Comparison of ENCODE assay signal across 14 cellular contexts in genomic region chr17:977163-977562, GRCh38. TPM values are rescaled to one million over a fixed set of nuclear protein-coding genes. Genes with fewer than 3 reads are reported as not detected.
DNase-seq lines count a peak whose midpoint lies in the region; ATAC-seq and TF ChIP-seq lines count a peak whose summit lies in the region.
"Had no signal": no experiment of that assay in that cellular context is flagged by ENCODE, and none has a peak within 500 bp of the region (broad histone marks: within the 10 kb centered on the region; RNA-seq: fewer than 3 reads in every experiment).

No MANE protein-coding gene starts in this region.

- DNase-seq in cardiac muscle cell (ENCODE audit: low read depth in 1 of 2, low spot score in 1 of 2) (no peak), heart left ventricle (no peak), endothelial cell (ENCODE audit: low spot score) (no peak), KBM-7 (no peak)
- DNase-seq in stimulated activated naive B cell treated with anti-CD40 and anti-IgM and Interleukin-4, amounts not matched to agents 10 μg/mL and 1 μg/mL and 100 μg/mL, for 72 hours = no peak
- DNase-seq: activated B cell treated with CpG ODN at 0.5 μM for 24 hours; activated T-cell treated with anti-CD3 and anti-CD28 coated beads, Interleukin-2, amount 50 U/mL, for 4 hours; brain microvascular endothelial cell; ovary; stimulated activated CD4-positive, alpha-beta T cell treated with anti-CD3 and anti-CD28 coated beads, Interleukin-4, amount 100 ng/mL, for 24 hours; stimulated activated naive CD8-positive, alpha-beta T cell treated with anti-CD3 and anti-CD28 coated beads, Interleukin-15, amount 100 ng/mL, for 72 hours had no signal

- H3K36me3 Mint-ChIP-seq in endothelial cell (ENCODE audit: low read depth, unreplicated experiment) = peaks cover 4% of the 10 kb centered on the region
- H3K36me3 Mint-ChIP-seq in stimulated activated naive B cell treated with anti-CD40 and anti-IgM and Interleukin-4, amounts not matched to agents 10 μg/mL and 1 μg/mL and 100 μg/mL, for 72 hours = no peaks in the 10 kb centered on the region

- peaks cover 6% of the 10 kb centered on the region for H3K27me3 Mint-ChIP-seq in endothelial cell (ENCODE audit: unreplicated experiment)
- H3K27me3 Mint-ChIP-seq in stimulated activated naive B cell treated with anti-CD40 and anti-IgM and Interleukin-4, amounts not matched to agents 10 μg/mL and 1 μg/mL and 100 μg/mL, for 72 hours = peaks cover 30 to 34% of the 10 kb centered on the region in 2 donors

- peaks cover 31% of the 10 kb centered on the region for H3K4me1 Mint-ChIP-seq in endothelial cell (ENCODE audit: unreplicated experiment)
- peaks cover 16 to 23% of the 10 kb centered on the region in 2 donors for H3K4me1 Mint-ChIP-seq in stimulated activated naive B cell treated with anti-CD40 and anti-IgM and Interleukin-4, amounts not matched to agents 10 μg/mL and 1 μg/mL and 100 μg/mL, for 72 hours

- WGBS in heart left ventricle, 4 donors = 89 to 92% (median 90%) methylated on average over 7 of the region's 7 CpGs

- no peak for TF ChIP-seq POLR2A in heart left ventricle (IDR thresholded peaks at IDR 0.05)

- H3K27me3 ChIP-seq in cardiac muscle cell (no peaks in the 10 kb centered on the region), heart left ventricle (peaks cover 0 to 21% (median 0%) of the 10 kb centered on the region in 9 donors), muscle layer of colon (ENCODE audit: control insufficient read depth in 1 of 2, insufficient read depth in 2 of 2, low read length in 2 of 2) (no peaks in the 10 kb centered on the region)
- H3K27me3 ChIP-seq: brain microvascular endothelial cell, ovary had no signal

- peak overlapping the region; percentile 98 for H3K4me3 Mint-ChIP-seq in endothelial cell (ENCODE audit: unreplicated experiment)
- no peak overlapping the region for H3K4me3 Mint-ChIP-seq in stimulated activated naive B cell treated with anti-CD40 and anti-IgM and Interleukin-4, amounts not matched to agents 10 μg/mL and 1 μg/mL and 100 μg/mL, for 72 hours
- H3K4me3 Mint-ChIP-seq: activated B cell treated with CpG ODN at 0.5 μM for 24 hours; stimulated activated naive CD8-positive, alpha-beta T cell treated with anti-CD3 and anti-CD28 coated beads, Interleukin-15, amount 100 ng/mL, for 72 hours had no signal

- peak overlapping the region; percentile 93 for H3K4me3 ChIP-seq in cardiac muscle cell
- peak overlapping the region in 3 of 12 donors; percentile 70 to 88 (median 76) for H3K4me3 ChIP-seq in heart left ventricle
- H3K4me3 ChIP-seq in muscle layer of colon (ENCODE audit: low read depth in 1 of 2, low read length in 2 of 2) = peak overlapping the region in 1 of 2 donors; percentile 62

- TF ChIP-seq CTCF in cardiac muscle cell (IDR thresholded peaks at IDR 0.05; ENCODE audit: low read depth, low read length) = no peak
- TF ChIP-seq CTCF in heart left ventricle (IDR thresholded peaks at IDR 0.05) = no peak
- TF ChIP-seq CTCF in endothelial cell (IDR thresholded peaks at IDR 0.05; ENCODE audit: unreplicated experiment) = no peak

- no peak overlapping the region for H3K9ac ChIP-seq in muscle layer of colon (ENCODE audit: low read length)

- no peaks in the 10 kb centered on the region for H3K9me3 Mint-ChIP-seq in endothelial cell (ENCODE audit: unreplicated experiment)
- no peaks in the 10 kb centered on the region for H3K9me3 Mint-ChIP-seq in stimulated activated naive B cell treated with anti-CD40 and anti-IgM and Interleukin-4, amounts not matched to agents 10 μg/mL and 1 μg/mL and 100 μg/mL, for 72 hours
- H3K9me3 Mint-ChIP-seq: activated B cell treated with CpG ODN at 0.5 μM for 24 hours; activated T-cell treated with anti-CD3 and anti-CD28 coated beads, Interleukin-2, amount 50 U/mL, for 4 hours; stimulated activated naive CD8-positive, alpha-beta T cell treated with anti-CD3 and anti-CD28 coated beads, Interleukin-15, amount 100 ng/mL, for 72 hours had no signal

- H3K27ac ChIP-seq in cardiac muscle cell = peak overlapping the region; percentile 90
- peak overlapping the region in 1 of 12 donors; percentile 95 for H3K27ac ChIP-seq in heart left ventricle
- H3K27ac ChIP-seq in muscle layer of colon (ENCODE audit: low read depth, low read length) = peak overlapping the region; percentile 94
- H3K27ac ChIP-seq: brain microvascular endothelial cell, ovary had no signal

- H3K36me3 ChIP-seq in cardiac muscle cell (no peaks in the 10 kb centered on the region), heart left ventricle (no peaks in the 10 kb centered on the region), muscle layer of colon (ENCODE audit: insufficient read depth, low read length) (peaks cover 4% of the 10 kb centered on the region)
- H3K36me3 ChIP-seq: brain microvascular endothelial cell, ovary had no signal

- ATAC-seq in heart left ventricle (no peak), HG02610 (IDR thresholded peaks at IDR 0.05; ENCODE audit: unreplicated experiment) (no peak), GM21528 (IDR thresholded peaks at IDR 0.05; ENCODE audit: low FRiP score, unreplicated experiment) (no peak)
- ATAC-seq in stimulated activated naive B cell treated with anti-CD40 and anti-IgM and Interleukin-4, amounts not matched to agents 10 μg/mL and 1 μg/mL and 100 μg/mL, for 72 hours (replicated peaks) = no peak
- ATAC-seq: activated T-cell treated with anti-CD3 and anti-CD28 coated beads, Interleukin-2, amount 50 U/mL, for 4 hours; stimulated activated naive CD8-positive, alpha-beta T cell treated with anti-CD3 and anti-CD28 coated beads, Interleukin-15, amount 100 ng/mL, for 72 hours had no signal

- H3K9me3 ChIP-seq in cardiac muscle cell (ENCODE audit: low read depth) (no peaks in the 10 kb centered on the region), heart left ventricle (no peaks in the 10 kb centered on the region), muscle layer of colon (ENCODE audit: low read length) (no peaks in the 10 kb centered on the region)
- H3K9me3 ChIP-seq: ovary had no signal

- intact Hi-C loops in heart left ventricle (cut with DNase I) = loop anchor here in 9 of 10 donors (2.0 to 10.0 kb wide), 10 partner anchors 52 to 195 kb away; partner anchors contain the start of genes GLOD4 (in 1 of the 9) and MRM3 (in 1 of the 9)

- no peak overlapping the region for H3K27ac Mint-ChIP-seq in endothelial cell (ENCODE audit: unreplicated experiment)
- H3K27ac Mint-ChIP-seq in stimulated activated naive B cell treated with anti-CD40 and anti-IgM and Interleukin-4, amounts not matched to agents 10 μg/mL and 1 μg/mL and 100 μg/mL, for 72 hours = no peak overlapping the region
- H3K27ac Mint-ChIP-seq: activated B cell treated with CpG ODN at 0.5 μM for 24 hours; stimulated activated naive CD8-positive, alpha-beta T cell treated with anti-CD3 and anti-CD28 coated beads, Interleukin-15, amount 100 ng/mL, for 72 hours had no signal

- H3K4me1 ChIP-seq in cardiac muscle cell (ENCODE audit: low read depth) (peaks cover 37% of the 10 kb centered on the region), heart left ventricle (peaks cover 0 to 50% (median 25%) of the 10 kb centered on the region in 12 donors), muscle layer of colon (ENCODE audit: insufficient read depth, low read length) (peaks cover 37% of the 10 kb centered on the region)

- in situ Hi-C loops in KBM-7 (cut with MboI; ENCODE audit: low pct_unique_long_range_greater_than_20kb, low sequenced_read_pairs) = no loop called here

RNA-seq across cellular contexts. Expression of gene NXN, which starts 2.4 kb away (rescaled TPM):
- total RNA-seq in cardiac muscle cell = 107 and 122 TPM in 2 replicates
- polyA plus RNA-seq in cardiac muscle cell = 120 and 128 TPM in 2 replicates
- total RNA-seq in heart left ventricle = 10 to 100 TPM in 8 of 9 donors, 1 to 10 TPM in 1; 8.9 to 20.3 (median 15.8) TPM
- 10 to 100 TPM in 1 of 2 donors, 1 to 10 TPM in 1; 8.6 to 14.1 TPM for polyA plus RNA-seq in heart left ventricle
- total RNA-seq in endothelial cell (ENCODE audit: unreplicated experiment) = 53.9 TPM

RNA-seq across cellular contexts. Expression of gene TIMM22, which starts 19.8 kb away (rescaled TPM):
- total RNA-seq in cardiac muscle cell = 26.8 and 28.4 TPM in 2 replicates
- 33.1 and 34.7 TPM in 2 replicates for polyA plus RNA-seq in cardiac muscle cell
- 10 to 100 TPM; 12.5 to 20.4 (median 16.5) TPM for total RNA-seq in heart left ventricle
- polyA plus RNA-seq in heart left ventricle = 10 to 100 TPM; 16.0 to 19.8 TPM
- total RNA-seq in endothelial cell (ENCODE audit: unreplicated experiment) = 17.1 TPM
